In genomic region chr21:33659550-33659949, GRCh38 we compare ENCODE assay signal across 1 cellular context.
TF ChIP-seq lines count a peak whose summit lies in the region.

No MANE protein-coding gene starts in this region.

TF ChIP-seq in K562, 482 proteins besides CTCF, POLR2A, EP300 and RAD21 (continued from another document):
- TF ChIP-seq ZHX1 (conservative IDR thresholded peaks at IDR 0.05; ENCODE audit: low read length) = no peak
TF ChIP-seq in K562: peak in this region for 15.
